ENCODE assay signal across 2 cellular contexts in the genomic region with DNA sequence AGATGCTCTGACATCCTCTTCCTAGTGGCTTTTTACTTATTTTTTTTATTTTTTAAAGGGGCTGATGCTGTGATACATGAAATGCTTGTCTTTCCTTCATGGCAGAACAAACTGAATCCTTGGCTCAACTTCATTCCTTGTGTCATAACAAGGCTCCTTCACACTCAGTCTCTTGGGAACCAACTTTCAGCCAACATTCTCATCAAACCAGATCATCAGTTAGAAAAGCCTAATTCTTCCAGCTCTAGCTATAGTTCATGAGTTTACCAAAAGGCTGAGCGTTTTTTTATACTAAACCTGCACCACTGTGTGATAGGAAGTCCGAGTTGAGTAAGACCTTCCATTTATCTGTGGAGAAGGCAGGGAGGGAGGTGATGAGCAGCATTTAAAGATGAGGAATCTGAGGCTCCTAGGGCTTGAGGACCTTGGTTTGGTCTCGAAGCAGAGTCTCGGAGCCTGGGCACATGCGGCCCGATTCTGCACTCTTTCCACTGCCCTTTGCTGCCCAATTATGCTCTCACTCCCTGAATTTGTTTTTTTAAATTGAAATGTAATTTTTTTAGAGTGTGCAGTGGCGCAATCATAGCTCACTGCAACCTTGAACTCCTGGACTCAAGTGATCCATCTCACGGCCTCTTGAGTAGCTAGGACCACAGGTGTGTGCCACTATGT.
TF ChIP-seq lines count a peak whose summit lies in the region.

No MANE protein-coding gene starts in this region.

TF ChIP-seq in HepG2, 621 proteins besides CTCF, POLR2A, EP300 and RAD21:
- TF ChIP-seq CEBPG (CRISPR knock-in tag; IDR thresholded peaks at IDR 0.05) (0 out of 2 replicates have a peak, but pooled peaks have one; percentile 11), KLF15 (CRISPR knock-in tag; IDR thresholded peaks at IDR 0.05; ENCODE audit: borderline replicate concordance) (no peak), CHCHD3 (CRISPR knock-in tag; IDR thresholded peaks at IDR 0.05) (no peak), ARID5B (CRISPR knock-in tag; IDR thresholded peaks at IDR 0.05) (0 out of 2 replicates have a peak, but pooled peaks have one; percentile 11), ZNF878 (CRISPR knock-in tag; IDR thresholded peaks at IDR 0.05) (no peak), FOXO1 (CRISPR knock-in tag; IDR thresholded peaks at IDR 0.05) (no peak)

TF ChIP-seq in SK-N-SH, 30 proteins besides CTCF, POLR2A, EP300 and RAD21:
- TF ChIP-seq MEF2A (IDR thresholded peaks at IDR 0.05; ENCODE audit: borderline replicate concordance, low read depth), result no peak
